ENCODE assay signal across 1 cellular context in the genomic region with DNA sequence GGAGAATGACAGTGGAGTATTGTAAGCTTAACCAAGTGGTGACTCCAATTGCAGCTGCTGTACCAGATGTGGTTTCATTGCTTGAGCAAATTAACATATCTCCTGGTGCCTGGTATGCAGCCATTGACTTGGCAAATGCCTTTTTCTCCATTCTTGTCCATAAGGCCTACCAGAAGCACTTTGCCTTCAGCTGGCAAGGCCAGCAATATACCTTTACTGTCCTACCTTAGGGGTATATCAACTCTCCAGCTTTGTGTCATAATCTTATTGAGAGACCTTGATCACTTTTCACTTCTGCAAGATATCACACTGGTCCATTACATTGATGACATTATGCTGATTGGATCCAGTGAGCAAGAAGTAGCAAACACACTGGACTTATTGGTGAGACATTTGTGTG. TPM values are rescaled to one million over a fixed set of nuclear protein-coding genes. Genes with fewer than 3 reads are reported as not detected.
"Had no signal": no experiment of that assay in that cellular context is flagged by ENCODE, and none has a peak within 500 bp of the region (broad histone marks: within the 10 kb centered on the region; RNA-seq: fewer than 3 reads in every experiment).

No MANE protein-coding gene starts in this region.

RNA-seq across cellular contexts. Expression of a gene that starts 39.0 kb away (rescaled TPM):
- total RNA-seq: G401 had no signal

RNA-seq across cellular contexts. Expression of a gene that starts 52.8 kb away (rescaled TPM):
- total RNA-seq: G401 had no signal
